In genomic region chr5:143426437-143426991, GRCh38 we compare ENCODE assay signal across 13 cellular contexts. TPM values are rescaled to one million over a fixed set of nuclear protein-coding genes. Genes with fewer than 3 reads are reported as not detected.
DNase-seq lines count a peak whose midpoint lies in the region; ATAC-seq lines count a peak whose summit lies in the region.
"Had no signal": no experiment of that assay in that cellular context is flagged by ENCODE, and none has a peak within 500 bp of the region (broad histone marks: within the 10 kb centered on the region; RNA-seq: fewer than 3 reads in every experiment).

No MANE protein-coding gene starts in this region.

- no peaks in the 10 kb centered on the region for H3K4me1 ChIP-seq in HAP-1
- H3K4me1 ChIP-seq: upper lobe of right lung had no signal

- H3K27me3 Mint-ChIP-seq in activated CD8-positive, alpha-beta memory T cell treated with anti-CD3 and anti-CD28 coated beads, Interleukin-2, amount 10 ng/mL, durations not matched to agents 7 days and 5 days, result no peaks in the 10 kb centered on the region

- in situ Hi-C loops in HAP-1 (cut with MboI; ENCODE audit: low sequenced_read_pairs), result no loop called here

- H3K4me1 Mint-ChIP-seq in activated CD8-positive, alpha-beta memory T cell treated with anti-CD3 and anti-CD28 coated beads, Interleukin-2, amount 10 ng/mL, durations not matched to agents 7 days and 5 days, result peaks cover 20% of the 10 kb centered on the region

- peaks cover 13% of the 10 kb centered on the region for H3K36me3 Mint-ChIP-seq in activated CD8-positive, alpha-beta memory T cell treated with anti-CD3 and anti-CD28 coated beads, Interleukin-2, amount 10 ng/mL, durations not matched to agents 7 days and 5 days

- no peaks in the 10 kb centered on the region for H3K36me3 ChIP-seq in HAP-1 (replicated peaks)
- H3K36me3 ChIP-seq: upper lobe of right lung had no signal

- no peaks in the 10 kb centered on the region for H3K27me3 ChIP-seq in HAP-1 (ENCODE audit: low read depth)
- H3K27me3 ChIP-seq: upper lobe of right lung had no signal

- peak; percentile 36 for ATAC-seq in activated CD8-positive, alpha-beta memory T cell treated with anti-CD3 and anti-CD28 coated beads, Interleukin-2, amount 10 ng/mL, durations not matched to agents 7 days and 5 days
- ATAC-seq in GM21825 (IDR thresholded peaks at IDR 0.05; ENCODE audit: unreplicated experiment) (peak; percentile 59), HG03378 (IDR thresholded peaks at IDR 0.05; ENCODE audit: unreplicated experiment) (peak; percentile 77)
- ATAC-seq in stimulated activated naive CD8-positive, alpha-beta T cell treated with anti-CD3 and anti-CD28 coated beads, Interleukin-15, Interleukin-2, amounts not matched to agents 100 U/mL and 50 U/mL, for 24 hours, result peak; percentile 40
- ATAC-seq: upper lobe of right lung had no signal

- H3K4me3 ChIP-seq in HAP-1, result no peak overlapping the region
- H3K4me3 ChIP-seq: upper lobe of right lung had no signal

- no peak for DNase-seq in activated CD8-positive, alpha-beta memory T cell treated with anti-CD3 and anti-CD28 coated beads, Interleukin-2, amount 10 ng/mL, durations not matched to agents 7 days and 5 days
- no peak for DNase-seq in activated CD8-positive, alpha-beta memory T cell treated with anti-CD3 and anti-CD28 coated beads for 24 hours
- no peak for DNase-seq in stimulated activated naive CD8-positive, alpha-beta T cell treated with anti-CD3 and anti-CD28 coated beads, Interleukin-15, Interleukin-2, amounts not matched to agents 100 U/mL and 50 U/mL, for 24 hours
- DNase-seq in HAP-1 (ENCODE audit: low spot score in 2 of 2) (no peak), AG20443 (ENCODE audit: low spot score) (no peak), cerebellar cortex (ENCODE audit: low spot score) (no peak)
- DNase-seq: aorta, DMS79 treated with DMSO at 0.1 percent for 48 hours, NCI-H1436 treated with DMSO at 0.1 percent for 48 hours, SW 1271, upper lobe of right lung had no signal

- H3K27ac Mint-ChIP-seq in activated CD8-positive, alpha-beta memory T cell treated with anti-CD3 and anti-CD28 coated beads, Interleukin-2, amount 10 ng/mL, durations not matched to agents 7 days and 5 days, result no peak overlapping the region

- H3K9me3 Mint-ChIP-seq in activated CD8-positive, alpha-beta memory T cell treated with anti-CD3 and anti-CD28 coated beads, Interleukin-2, amount 10 ng/mL, durations not matched to agents 7 days and 5 days (ENCODE audit: low read depth), result no peaks in the 10 kb centered on the region

- CTCF ChIA-PET in activated CD8-positive, alpha-beta memory T cell treated with anti-CD3 and anti-CD28 coated beads, Interleukin-2, amount 10 ng/mL, durations not matched to agents 7 days and 5 days (lab: Charles Lee), result interaction anchor here (1.1 to 2.0 kb wide), 2 partner anchors 8 to 19 kb away, joined by 3 to 6 read pairs; no protein-coding TSS in a partner anchor

- no peaks in the 10 kb centered on the region for H3K9me3 ChIP-seq in HAP-1
- H3K9me3 ChIP-seq: upper lobe of right lung had no signal

- no peak overlapping the region for H3K4me3 Mint-ChIP-seq in activated CD8-positive, alpha-beta memory T cell treated with anti-CD3 and anti-CD28 coated beads, Interleukin-2, amount 10 ng/mL, durations not matched to agents 7 days and 5 days

RNA-seq across cellular contexts. Expression of gene NR3C1, which starts 23.0 kb away (rescaled TPM):
- 10 to 100 TPM; 66.2 to 77.9 TPM for total RNA-seq in activated CD8-positive, alpha-beta memory T cell treated with anti-CD3 and anti-CD28 coated beads, Interleukin-2, amount 10 ng/mL, durations not matched to agents 7 days and 5 days
